8 cellular contexts compared by ENCODE assay signal in the genomic region with DNA sequence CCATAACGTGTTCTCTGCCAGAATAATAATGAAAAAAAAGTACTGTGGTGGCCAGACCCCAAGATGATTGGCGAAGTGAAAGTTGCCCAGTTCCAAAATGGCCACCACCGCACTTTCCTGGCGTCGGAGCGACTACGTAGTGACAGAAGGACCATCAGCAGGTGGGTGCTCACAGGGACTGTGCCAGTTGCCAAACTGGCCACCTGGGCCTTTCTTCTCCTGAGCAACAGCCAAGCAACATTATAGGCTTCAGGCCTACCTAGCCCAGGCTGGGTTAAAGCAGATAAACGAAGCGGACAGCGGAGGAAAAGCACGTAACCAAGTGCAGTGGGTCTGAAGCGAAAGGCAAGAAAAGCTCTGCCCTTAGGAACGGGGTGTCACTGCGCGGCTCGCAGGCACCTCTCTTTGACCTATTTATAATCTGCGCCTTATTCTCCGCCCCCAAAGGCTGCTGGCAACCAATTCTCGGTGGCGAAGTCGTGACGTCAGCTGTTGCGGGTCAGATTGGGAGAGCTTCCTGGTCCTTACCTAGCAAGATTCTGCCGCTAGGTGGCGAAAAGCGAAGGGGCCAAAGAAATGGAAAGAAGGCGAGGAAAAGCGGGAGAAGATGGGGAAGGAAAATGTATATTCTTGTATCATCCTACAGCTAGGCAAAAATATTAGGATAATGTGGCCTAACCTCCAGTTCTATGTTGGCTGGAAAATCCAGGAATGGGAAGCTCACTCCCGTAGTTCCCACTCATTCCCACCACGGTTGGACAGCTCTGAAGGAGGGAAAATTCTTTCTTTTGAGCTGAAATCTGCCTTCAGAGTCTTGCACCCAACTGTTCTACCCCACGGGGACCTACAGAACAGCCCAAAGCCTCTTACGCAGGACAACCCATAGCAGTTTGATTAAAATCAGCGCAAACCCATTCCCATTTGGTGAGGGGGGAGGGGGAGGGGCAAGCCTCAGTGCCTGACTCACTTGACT. TPM values are rescaled to one million over a fixed set of nuclear protein-coding genes. Genes with fewer than 3 reads are reported as not detected.
DNase-seq lines count a peak whose midpoint lies in the region; ATAC-seq and TF ChIP-seq lines count a peak whose summit lies in the region.

No MANE protein-coding gene starts in this region.

- H3K9me3 Mint-ChIP-seq in activated naive CD8-positive, alpha-beta T cell treated with anti-CD3 and anti-CD28 coated beads, Interleukin-2, amount 10 ng/mL, durations not matched to agents 7 days and 5 days, result no peaks in the 10 kb centered on the region

- no peaks in the 10 kb centered on the region for H3K36me3 Mint-ChIP-seq in activated naive CD8-positive, alpha-beta T cell treated with anti-CD3 and anti-CD28 coated beads, Interleukin-2, amount 10 ng/mL, durations not matched to agents 7 days and 5 days

- H3K4me1 ChIP-seq in parathyroid adenoma, result no peaks in the 10 kb centered on the region
- H3K4me1 ChIP-seq in transverse colon, result peaks cover 0 to 14% (median 2%) of the 10 kb centered on the region in 4 donors

- ATAC-seq in HG02623 (IDR thresholded peaks at IDR 0.05; ENCODE audit: unreplicated experiment), result peak; percentile 92
- ATAC-seq in activated naive CD8-positive, alpha-beta T cell treated with anti-CD3 and anti-CD28 coated beads, Interleukin-2, amount 10 ng/mL, durations not matched to agents 7 days and 5 days (ENCODE audit: low read depth), result peak; percentile 98
- peak; percentile 97 for ATAC-seq in Right ventricle myocardium superior (ENCODE audit: poor library complexity)

- H3K27ac Mint-ChIP-seq in activated naive CD8-positive, alpha-beta T cell treated with anti-CD3 and anti-CD28 coated beads, Interleukin-2, amount 10 ng/mL, durations not matched to agents 7 days and 5 days, result peak overlapping the region; percentile 99

- TF ChIP-seq CTCF in GM12864 (IDR thresholded peaks at IDR 0.05; ENCODE audit: low read depth, low read length, missing control alignments) (peak; percentile 91), parathyroid adenoma (IDR thresholded peaks at IDR 0.05) (peak; percentile 97), transverse colon (IDR thresholded peaks at IDR 0.05) (peak; percentile 89 to 97 (median 95))

- in situ Hi-C loops in transverse colon (cut with MboI; ENCODE audit: low pct_ligation_motif_present in 1 of 4, low pct_unique_long_range_greater_than_20kb in 1 of 4, low sequenced_read_pairs in 3 of 4), result no loop called here

- no peaks in the 10 kb centered on the region for H3K79me2 ChIP-seq in parathyroid adenoma

- H3K27me3 ChIP-seq in parathyroid adenoma (ENCODE audit: control insufficient read depth, insufficient read depth, low read length) (no peaks in the 10 kb centered on the region), transverse colon (peaks cover 7% of the 10 kb centered on the region)

- peaks cover 3% of the 10 kb centered on the region for H3K27me3 Mint-ChIP-seq in activated naive CD8-positive, alpha-beta T cell treated with anti-CD3 and anti-CD28 coated beads, Interleukin-2, amount 10 ng/mL, durations not matched to agents 7 days and 5 days

- H3K9ac ChIP-seq in parathyroid adenoma, result no peak overlapping the region

- H3K36me3 ChIP-seq in parathyroid adenoma (ENCODE audit: control insufficient read depth, insufficient read depth, low read length), result no peaks in the 10 kb centered on the region
- H3K36me3 ChIP-seq in transverse colon, result no peaks in the 10 kb centered on the region

- no peak for TF ChIP-seq EP300 in transverse colon (IDR thresholded peaks at IDR 0.05; ENCODE audit: low read depth)

- H3K27ac ChIP-seq in parathyroid adenoma (peak overlapping the region; percentile 92), transverse colon (peak overlapping the region; percentile 93 to 96 (median 94))

- POLR2A ChIA-PET in activated naive CD8-positive, alpha-beta T cell treated with anti-CD3 and anti-CD28 coated beads, Interleukin-2, amount 10 ng/mL, durations not matched to agents 7 days and 5 days (lab: Charles Lee), result interaction anchor here (0.6 to 1.4 kb wide), 7 partner anchors 14 to 784 kb away, joined by 3 to 8 read pairs (median 3); a partner anchor contains a TSS

- peak; percentile 90 for TF ChIP-seq POLR2A in transverse colon (IDR thresholded peaks at IDR 0.05)

- peak overlapping the region; percentile 97 for H2AFZ ChIP-seq in parathyroid adenoma

- DNase-seq in GM12864 (ENCODE audit: low read depth) (peak; percentile 96), NCI-H1092 treated with DMSO at 0.1 percent for 48 hours (lab: John Stamatoyannopoulos, UW) (peak; percentile 94), SKM-1 (lab: John Stamatoyannopoulos, UW; ENCODE audit: unreplicated experiment) (peak; percentile 89), Right ventricle myocardium superior (peak; percentile 98), transverse colon (peak; percentile 99)
- peak; percentile 91 for DNase-seq in activated naive CD8-positive, alpha-beta T cell treated with anti-CD3 and anti-CD28 coated beads, Interleukin-2, amount 10 ng/mL, durations not matched to agents 7 days and 5 days

- peaks cover 8% of the 10 kb centered on the region for H3K4me1 Mint-ChIP-seq in activated naive CD8-positive, alpha-beta T cell treated with anti-CD3 and anti-CD28 coated beads, Interleukin-2, amount 10 ng/mL, durations not matched to agents 7 days and 5 days

- intact Hi-C loops in Right ventricle myocardium superior (cut with DNase I) (loop anchor here (5.0 kb wide), 1 partner anchor 37 kb away; no protein-coding TSS in a partner anchor), transverse colon (cut with DNase I; ENCODE audit: low total_unique reads) (no loop called here)

- peak overlapping the region; percentile 58 for H3K4me3 ChIP-seq in GM12864 (ENCODE audit: low read depth, low read length)
- H3K4me3 ChIP-seq in parathyroid adenoma (ENCODE audit: low read depth, low read length), result peak overlapping the region; percentile 81
- peak overlapping the region; percentile 31 to 68 (median 52) for H3K4me3 ChIP-seq in transverse colon

- H3K9me3 ChIP-seq in parathyroid adenoma (ENCODE audit: control insufficient read depth, low read length) (no peaks in the 10 kb centered on the region), transverse colon (no peaks in the 10 kb centered on the region)

- H3K4me3 Mint-ChIP-seq in activated naive CD8-positive, alpha-beta T cell treated with anti-CD3 and anti-CD28 coated beads, Interleukin-2, amount 10 ng/mL, durations not matched to agents 7 days and 5 days, result peak overlapping the region; percentile 95

- WGBS in transverse colon (ENCODE audit: low coverage in 1 of 2), 2 donors, result 2 to 4% methylated on average over 10 to 33 of the region's 33 CpGs

- peak overlapping the region; percentile 87 for H3K4me2 ChIP-seq in parathyroid adenoma (ENCODE audit: low read length)

RNA-seq across cellular contexts. Expression of a gene that starts 6.9 kb away (rescaled TPM):
- total RNA-seq in activated naive CD8-positive, alpha-beta T cell treated with anti-CD3 and anti-CD28 coated beads, Interleukin-2, amount 10 ng/mL, durations not matched to agents 7 days and 5 days, result not detected
- total RNA-seq in Right ventricle myocardium superior (10.3 TPM), transverse colon (not detected)

RNA-seq across cellular contexts. Expression of a gene that starts 17.0 kb away (rescaled TPM):
- 10 to 100 TPM; 20.1 to 20.7 TPM for total RNA-seq in activated naive CD8-positive, alpha-beta T cell treated with anti-CD3 and anti-CD28 coated beads, Interleukin-2, amount 10 ng/mL, durations not matched to agents 7 days and 5 days
- total RNA-seq in Right ventricle myocardium superior, result 18.4 TPM
- 10 to 100 TPM; 11.5 to 40.4 (median 30.5) TPM for total RNA-seq in transverse colon

RNA-seq across cellular contexts. Expression of a gene that starts 31.0 kb away (rescaled TPM):
- total RNA-seq in activated naive CD8-positive, alpha-beta T cell treated with anti-CD3 and anti-CD28 coated beads, Interleukin-2, amount 10 ng/mL, durations not matched to agents 7 days and 5 days, result 10 to 100 TPM; 12.3 to 13.5 TPM
- total RNA-seq in Right ventricle myocardium superior (not detected), transverse colon (under 1 TPM in 1 of 4 donors, not detected in 3; 0.27 TPM)

Comparison
In these comparisons a context has a peak if more than half of its experiments do, and no peak if none do; other contexts are left out.
1. Peak in every context shown above with its lines: DNase-seq, ATAC-seq, H3K4me3 ChIP-seq and H3K27ac ChIP-seq.
2. RNA of a gene that starts 31.0 kb away (total RNA-seq): 12.3 to 13.5 TPM in activated naive CD8-positive, alpha-beta T cell treated with anti-CD3 and anti-CD28 coated beads, Interleukin-2, amount 10 ng/mL, durations not matched to agents 7 days and 5 days; not detected in Right ventricle myocardium superior (single experiment) and 0.27 TPM in transverse colon; every median in the first group is over 10 times any median in the second.